5 cellular contexts compared by ENCODE assay signal in genomic region chr3:8675591-8675990, GRCh38. TPM values are rescaled to one million over a fixed set of nuclear protein-coding genes. Genes with fewer than 3 reads are reported as not detected.
"Had no signal": no experiment of that assay in that cellular context is flagged by ENCODE, and none has a peak within 500 bp of the region (broad histone marks: within the 10 kb centered on the region; RNA-seq: fewer than 3 reads in every experiment).

No MANE protein-coding gene starts in this region.

RNA-seq across cellular contexts. Expression of gene SSUH2, which starts 31.0 kb away (rescaled TPM):
- polyA plus RNA-seq: IgD-negative memory B cell had no signal

RNA-seq across cellular contexts. Expression of gene CAV3, which starts 58.0 kb away (rescaled TPM):
- total RNA-seq: GM23338, H1, H9, HT-29 had no signal
- polyA plus RNA-seq: GM23338, H1, IgD-negative memory B cell had no signal
